Comparison of ENCODE assay signal across 9 cellular contexts in the genomic region with DNA sequence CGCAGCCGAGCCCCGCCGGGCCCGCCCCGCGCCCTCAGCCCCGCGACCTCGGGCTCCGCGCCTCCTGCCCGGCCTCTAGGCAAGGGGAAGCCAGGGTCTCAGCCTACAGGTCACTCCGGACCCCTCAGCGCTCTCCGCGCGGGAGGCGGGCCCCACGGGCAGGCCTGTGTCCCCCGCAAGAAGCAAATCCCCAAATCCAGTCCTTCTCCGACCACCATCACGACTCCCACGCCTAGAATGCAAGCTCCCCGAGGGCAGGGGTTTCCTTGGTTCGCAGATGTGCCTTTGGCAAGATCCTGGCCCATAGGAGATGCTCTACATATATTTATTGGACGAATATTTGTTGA. TPM values are rescaled to one million over a fixed set of nuclear protein-coding genes. Genes with fewer than 3 reads are reported as not detected.
A peak's percentile ranks its signal among the peaks of the same experiment; 100 is the strongest.
DNase-seq lines count a peak whose midpoint lies in the region; ATAC-seq and TF ChIP-seq lines count a peak whose summit lies in the region.
"Had no signal": no experiment of that assay in that cellular context is flagged by ENCODE, and none has a peak within 500 bp of the region (broad histone marks: within the 10 kb centered on the region; RNA-seq: fewer than 3 reads in every experiment).

No MANE protein-coding gene starts in this region.

- H3K4me1 ChIP-seq in GM23248 (ENCODE audit: insufficient read depth) (peaks cover 4% of the 10 kb centered on the region; the same call in 1 of the 2 replicates), iPS DF 6.9 (ENCODE audit: control insufficient read depth, insufficient read depth, low read length) (peaks cover 4% of the 10 kb centered on the region), gastrocnemius medialis (peaks cover 0 to 4% of the 10 kb centered on the region in 2 donors)

- H2AFZ ChIP-seq in GM23248: peak overlapping the region; percentile 99

- H3K79me2 ChIP-seq in GM23248 (ENCODE audit: insufficient read depth): no peaks in the 10 kb centered on the region

- peak in 1 of 2 donors; percentile 16 for ATAC-seq in gastrocnemius medialis
- ATAC-seq in HG02763 (IDR thresholded peaks at IDR 0.05; ENCODE audit: unreplicated experiment): no peak
- ATAC-seq in activated CD8-positive, alpha-beta memory T cell treated with anti-CD3 and anti-CD28 coated beads, Interleukin-2, amount 10 ng/mL, durations not matched to agents 7 days and 5 days: no peak

- no peaks in the 10 kb centered on the region for H3K9me2 ChIP-seq in GM23248 (ENCODE audit: insufficient read depth)

- TF ChIP-seq CTCF in gastrocnemius medialis (IDR thresholded peaks at IDR 0.05 in 4 of 5, conservative IDR thresholded peaks at IDR 0.05 in 1 of 5): no peak

- peak overlapping the region; percentile 90 for H3K9ac ChIP-seq in GM23248

- H3K27me3 ChIP-seq in GM23248 (replicated peaks; ENCODE audit: insufficient read depth): no peaks in the 10 kb centered on the region
- H3K27me3 ChIP-seq in iPS DF 6.9 (ENCODE audit: control insufficient read depth, insufficient read depth, low read length): no peaks in the 10 kb centered on the region
- H3K27me3 ChIP-seq in gastrocnemius medialis: no peaks in the 10 kb centered on the region

- no peaks in the 10 kb centered on the region for H4K20me1 ChIP-seq in GM23248 (ENCODE audit: insufficient read depth)

- peak overlapping the region; percentile 54 for H3K27ac ChIP-seq in GM23248
- no peak overlapping the region for H3K27ac ChIP-seq in iPS DF 6.9 (ENCODE audit: low read length)
- H3K27ac ChIP-seq in gastrocnemius medialis: peak overlapping the region; percentile 70 to 86 (median 78)
- H3K27ac ChIP-seq: neutrophil had no signal

- peaks cover 2% of the 10 kb centered on the region for H3K36me3 Mint-ChIP-seq in activated T-helper 1 cell treated with anti-CD3 and anti-CD28 coated beads, Interleukin-12 subunit alpha, Interleukin-12 subunit beta, Interleukin-2, Interleukin-4 antibody, amounts not matched to agents 30 ng/mL and 10 ng/mL and 1 ng/mL, durations not matched to agents 14 hours and 24 hours and 36 hours (ENCODE audit: low read depth)
- peaks cover 5% of the 10 kb centered on the region for H3K36me3 Mint-ChIP-seq in activated CD8-positive, alpha-beta memory T cell treated with anti-CD3 and anti-CD28 coated beads, Interleukin-2, amount 10 ng/mL, durations not matched to agents 7 days and 5 days

- in situ Hi-C loops in GM23248 (cut with MboI) (no loop called here), gastrocnemius medialis (cut with MboI; ENCODE audit: low sequenced_read_pairs in 4 of 4) (no loop called here)

- intact Hi-C loops in activated T-helper 1 cell treated with anti-CD3 and anti-CD28 coated beads, Interleukin-12 subunit alpha, Interleukin-12 subunit beta, Interleukin-2, Interleukin-4 antibody, amounts not matched to agents 30 ng/mL and 10 ng/mL and 1 ng/mL, durations not matched to agents 14 hours and 24 hours and 36 hours (cut with micrococcal nuclease): no loop called here
- intact Hi-C loops in gastrocnemius medialis (cut with DNase I; ENCODE audit: low total_unique reads): no loop called here

- no peaks in the 10 kb centered on the region for H3K4me1 Mint-ChIP-seq in activated T-helper 1 cell treated with anti-CD3 and anti-CD28 coated beads, Interleukin-12 subunit alpha, Interleukin-12 subunit beta, Interleukin-2, Interleukin-4 antibody, amounts not matched to agents 30 ng/mL and 10 ng/mL and 1 ng/mL, durations not matched to agents 14 hours and 24 hours and 36 hours (ENCODE audit: low read depth)
- H3K4me1 Mint-ChIP-seq in activated CD8-positive, alpha-beta memory T cell treated with anti-CD3 and anti-CD28 coated beads, Interleukin-2, amount 10 ng/mL, durations not matched to agents 7 days and 5 days: no peaks in the 10 kb centered on the region

- peaks cover 8% of the 10 kb centered on the region for H3K9me3 Mint-ChIP-seq in activated T-helper 1 cell treated with anti-CD3 and anti-CD28 coated beads, Interleukin-12 subunit alpha, Interleukin-12 subunit beta, Interleukin-2, Interleukin-4 antibody, amounts not matched to agents 30 ng/mL and 10 ng/mL and 1 ng/mL, durations not matched to agents 14 hours and 24 hours and 36 hours
- peaks cover 2% of the 10 kb centered on the region for H3K9me3 Mint-ChIP-seq in activated CD8-positive, alpha-beta memory T cell treated with anti-CD3 and anti-CD28 coated beads, Interleukin-2, amount 10 ng/mL, durations not matched to agents 7 days and 5 days (ENCODE audit: low read depth)

- CTCF ChIA-PET in activated CD8-positive, alpha-beta memory T cell treated with anti-CD3 and anti-CD28 coated beads, Interleukin-2, amount 10 ng/mL, durations not matched to agents 7 days and 5 days (lab: Charles Lee): no interaction called here

- H3K4me3 Mint-ChIP-seq in activated T-helper 1 cell treated with anti-CD3 and anti-CD28 coated beads, Interleukin-12 subunit alpha, Interleukin-12 subunit beta, Interleukin-2, Interleukin-4 antibody, amounts not matched to agents 30 ng/mL and 10 ng/mL and 1 ng/mL, durations not matched to agents 14 hours and 24 hours and 36 hours: peak overlapping the region; percentile 68
- H3K4me3 Mint-ChIP-seq in activated CD8-positive, alpha-beta memory T cell treated with anti-CD3 and anti-CD28 coated beads, Interleukin-2, amount 10 ng/mL, durations not matched to agents 7 days and 5 days: no peak overlapping the region

- WGBS in GM23248 (ENCODE audit: low coverage in 1 of 2, low lambda C conversion rate in 2 of 2, missing lambda C conversion rate in 2 of 2), 2 experiments: 13 to 26% methylated on average over 14 to 27 of the region's 27 CpGs
- WGBS in iPS DF 6.9 (ENCODE audit: insufficient coverage, insufficient read length): no CpG with 5 or more reads among the region's 27 CpGs

- TF ChIP-seq POLR2A in gastrocnemius medialis (IDR thresholded peaks at IDR 0.05): no peak

- H3F3A ChIP-seq in GM23248 (ENCODE audit: insufficient read depth): peaks cover 12% of the 10 kb centered on the region; the same call in 1 of the 2 replicates

- H3K27ac Mint-ChIP-seq in activated T-helper 1 cell treated with anti-CD3 and anti-CD28 coated beads, Interleukin-12 subunit alpha, Interleukin-12 subunit beta, Interleukin-2, Interleukin-4 antibody, amounts not matched to agents 30 ng/mL and 10 ng/mL and 1 ng/mL, durations not matched to agents 14 hours and 24 hours and 36 hours: no peak overlapping the region
- no peak overlapping the region for H3K27ac Mint-ChIP-seq in activated CD8-positive, alpha-beta memory T cell treated with anti-CD3 and anti-CD28 coated beads, Interleukin-2, amount 10 ng/mL, durations not matched to agents 7 days and 5 days

- peak overlapping the region; percentile 79 for H3K4me3 ChIP-seq in GM23248
- peak overlapping the region; percentile 43; the same call in 1 of the 2 replicates for H3K4me3 ChIP-seq in iPS DF 6.9 (ENCODE audit: low read length)
- H3K4me3 ChIP-seq in gastrocnemius medialis: peak overlapping the region; percentile 45 to 76 (median 68)

- peak overlapping the region; percentile 82 for H3K4me2 ChIP-seq in GM23248 (ENCODE audit: unreplicated experiment)

- DNase-seq in GM23248 (no peak), iPS DF 6.9 (ENCODE audit: low read depth, low spot score) (no peak), gastrocnemius medialis (no peak), COLO668 (lab: John Stamatoyannopoulos, UW; ENCODE audit: unreplicated experiment) (no peak), LoVo (ENCODE audit: low spot score) (no peak)
- no peak for DNase-seq in activated T-helper 1 cell treated with anti-CD3 and anti-CD28 coated beads, Interleukin-12 subunit alpha, Interleukin-12 subunit beta, Interleukin-2, Interleukin-4 antibody, amounts not matched to agents 30 ng/mL and 10 ng/mL and 1 ng/mL, durations not matched to agents 14 hours and 24 hours and 36 hours (ENCODE audit: low spot score)
- DNase-seq in activated CD8-positive, alpha-beta memory T cell treated with anti-CD3 and anti-CD28 coated beads, Interleukin-2, amount 10 ng/mL, durations not matched to agents 7 days and 5 days: no peak

- H3K36me3 ChIP-seq in GM23248 (ENCODE audit: low read depth) (no peaks in the 10 kb centered on the region), iPS DF 6.9 (ENCODE audit: control insufficient read depth, insufficient read depth, low read length) (no peaks in the 10 kb centered on the region), gastrocnemius medialis (peaks cover 0 to 10% of the 10 kb centered on the region in 2 donors)
- H3K36me3 ChIP-seq: neutrophil had no signal

- H3K27me3 Mint-ChIP-seq in activated T-helper 1 cell treated with anti-CD3 and anti-CD28 coated beads, Interleukin-12 subunit alpha, Interleukin-12 subunit beta, Interleukin-2, Interleukin-4 antibody, amounts not matched to agents 30 ng/mL and 10 ng/mL and 1 ng/mL, durations not matched to agents 14 hours and 24 hours and 36 hours (ENCODE audit: insufficient read depth): peaks cover 24% of the 10 kb centered on the region
- peaks cover 24% of the 10 kb centered on the region for H3K27me3 Mint-ChIP-seq in activated CD8-positive, alpha-beta memory T cell treated with anti-CD3 and anti-CD28 coated beads, Interleukin-2, amount 10 ng/mL, durations not matched to agents 7 days and 5 days

- no peaks in the 10 kb centered on the region for H3K9me3 ChIP-seq in GM23248 (ENCODE audit: low read depth)
- peaks cover 1% of the 10 kb centered on the region; the same call in 1 of the 2 replicates for H3K9me3 ChIP-seq in iPS DF 6.9 (ENCODE audit: control insufficient read depth, insufficient read depth, low read length)
- H3K9me3 ChIP-seq in gastrocnemius medialis: no peaks in the 10 kb centered on the region
- H3K9me3 ChIP-seq: neutrophil had no signal

RNA-seq across cellular contexts. Expression of gene CCDC149, which starts 0.2 kb away (rescaled TPM):
- total RNA-seq in GM23248 (2014; rRNA removed; shearing (Covaris generic)): 5.8 and 6.1 TPM in 2 replicates
- polyA plus RNA-seq in GM23248 (2016; fragmentation: Nextera tagmentation; extraction: Ambion mirVana): 8.3 and 9.7 TPM in 2 replicates
- total RNA-seq in activated T-helper 1 cell treated with anti-CD3 and anti-CD28 coated beads, Interleukin-12 subunit alpha, Interleukin-12 subunit beta, Interleukin-2, Interleukin-4 antibody, amounts not matched to agents 30 ng/mL and 10 ng/mL and 1 ng/mL, durations not matched to agents 14 hours and 24 hours and 36 hours: not detected in 2 replicates
- 1 to 10 TPM; 2.8 to 10.0 (median 4.8) TPM for total RNA-seq in gastrocnemius medialis
- total RNA-seq in activated CD8-positive, alpha-beta memory T cell treated with anti-CD3 and anti-CD28 coated beads, Interleukin-2, amount 10 ng/mL, durations not matched to agents 7 days and 5 days: not detected
